In the genomic region with DNA sequence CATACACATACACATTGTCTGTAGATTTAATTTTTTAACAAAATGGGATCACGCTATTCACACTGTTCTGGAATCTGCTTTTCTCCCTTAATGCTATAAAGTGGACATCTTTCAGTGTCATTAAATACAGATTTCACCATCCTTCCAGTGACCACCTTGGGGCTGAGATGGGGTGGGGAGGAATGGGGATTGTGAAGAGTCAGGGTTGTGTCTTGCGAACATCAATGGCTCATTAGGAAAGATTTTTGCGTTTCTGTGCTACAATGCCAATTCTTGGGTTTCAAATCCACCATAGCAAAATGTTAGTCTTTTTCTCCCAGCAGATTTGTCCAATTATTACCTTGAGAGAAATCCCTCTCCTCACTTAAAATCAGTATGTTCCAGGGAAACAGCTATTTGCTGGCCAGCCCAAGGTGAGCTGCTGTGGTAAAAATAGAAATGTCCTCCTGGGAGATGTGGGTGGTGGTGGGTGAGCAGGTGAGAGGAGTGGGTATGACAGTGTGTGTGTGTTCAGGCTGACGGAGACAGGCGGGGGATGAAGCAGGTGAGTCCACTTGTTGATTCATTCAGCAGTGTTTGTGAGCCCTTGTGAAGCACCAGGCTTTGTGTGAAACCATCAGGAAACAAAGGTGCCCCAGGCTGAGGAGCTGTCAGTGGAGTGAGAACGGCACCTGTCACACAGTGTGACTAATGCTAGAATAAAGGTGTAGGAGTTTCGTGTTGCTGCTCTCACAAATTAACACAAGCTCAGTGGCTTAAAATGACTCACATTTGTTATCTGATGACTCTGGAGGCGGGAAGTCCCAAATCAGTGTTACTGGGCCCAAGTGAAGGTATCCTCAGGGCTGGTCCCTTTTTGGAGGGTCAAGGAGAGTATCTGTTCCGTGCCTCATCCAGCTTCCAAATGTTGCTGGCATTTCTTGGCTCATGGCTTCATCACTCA, we compare ENCODE assay signal across 8 cellular contexts. TPM values are rescaled to one million over a fixed set of nuclear protein-coding genes. Genes with fewer than 3 reads are reported as not detected.
DNase-seq lines count a peak whose midpoint lies in the region; ATAC-seq and TF ChIP-seq lines count a peak whose summit lies in the region.

No MANE protein-coding gene starts in this region.

- no peak for TF ChIP-seq CTCF in CD8-positive, alpha-beta T cell (IDR thresholded peaks at IDR 0.05)
- TF ChIP-seq CTCF in epithelial cell of esophagus (IDR thresholded peaks at IDR 0.05; ENCODE audit: insufficient read depth, low read depth, low read length, missing control alignments), result no peak
- no peak for TF ChIP-seq CTCF in sigmoid colon (IDR thresholded peaks at IDR 0.05)

- intact Hi-C loops in CD8-positive, alpha-beta T cell (cut with DNase I, micrococcal nuclease), result loop anchor here (2.0 to 10.0 kb wide), 7 partner anchors 114 to 659 kb away; a partner anchor contains a TSS
- intact Hi-C loops in sigmoid colon (cut with DNase I), result loop anchor here (2.0 to 5.0 kb wide), 4 partner anchors 109 to 649 kb away; a partner anchor contains a TSS

- CTCF ChIA-PET in CD8-positive, alpha-beta T cell (lab: Charles Lee), result interaction anchor here (0.8 to 1.2 kb wide), 2 partner anchors 9 to 100 kb away, joined by 3 to 4 read pairs; no protein-coding TSS in a partner anchor
- CTCF ChIA-PET in activated CD4-positive, alpha-beta memory T cell treated with anti-CD3 and anti-CD28 coated beads, Interleukin-2, amount 10 ng/mL, durations not matched to agents 7 days and 5 days (lab: Charles Lee), result interaction anchor here (0.9 to 1.0 kb wide), 2 partner anchors 105 to 129 kb away, joined by 4 to 6 read pairs; no protein-coding TSS in a partner anchor

- H3K36me3 Mint-ChIP-seq in CD8-positive, alpha-beta T cell, result peaks cover 13% of the 10 kb centered on the region
- peaks cover 16% of the 10 kb centered on the region for H3K36me3 Mint-ChIP-seq in activated CD4-positive, alpha-beta memory T cell treated with anti-CD3 and anti-CD28 coated beads, Interleukin-2, amount 10 ng/mL, durations not matched to agents 7 days and 5 days (ENCODE audit: low read depth)

- 42 to 64% methylated on average over 9 of the region's 9 CpGs for WGBS in sigmoid colon, 2 donors

- H3K4me3 ChIP-seq in CD8-positive, alpha-beta T cell (ENCODE audit: low read depth, low read length), result no peak overlapping the region
- H3K4me3 ChIP-seq in epithelial cell of esophagus (ENCODE audit: low read length), result no peak overlapping the region
- peak overlapping the region; percentile 58 to 80 (median 70) for H3K4me3 ChIP-seq in sigmoid colon

- no peaks in the 10 kb centered on the region for H3K9me3 ChIP-seq in CD8-positive, alpha-beta T cell (ENCODE audit: low read length)
- H3K9me3 ChIP-seq in sigmoid colon, result no peaks in the 10 kb centered on the region

- no peak for TF ChIP-seq EP300 in sigmoid colon (IDR thresholded peaks at IDR 0.05)

- H3K27me3 Mint-ChIP-seq in CD8-positive, alpha-beta T cell (ENCODE audit: low read depth), result no peaks in the 10 kb centered on the region
- H3K27me3 Mint-ChIP-seq in activated CD4-positive, alpha-beta memory T cell treated with anti-CD3 and anti-CD28 coated beads, Interleukin-2, amount 10 ng/mL, durations not matched to agents 7 days and 5 days, result peaks cover 19% of the 10 kb centered on the region

- no peaks in the 10 kb centered on the region for H3K27me3 ChIP-seq in CD8-positive, alpha-beta T cell (ENCODE audit: insufficient read depth, low read length)
- H3K27me3 ChIP-seq in sigmoid colon, result no peaks in the 10 kb centered on the region

- H3K27ac ChIP-seq in CD8-positive, alpha-beta T cell (ENCODE audit: low read depth, low read length), result no peak overlapping the region
- H3K27ac ChIP-seq in sigmoid colon, result peak overlapping the region; percentile 92 to 99 (median 96)

- peaks cover 37% of the 10 kb centered on the region for H3K4me1 ChIP-seq in CD8-positive, alpha-beta T cell (ENCODE audit: insufficient read depth, low read length)
- peaks cover 0 to 37% (median 32%) of the 10 kb centered on the region in 4 donors for H3K4me1 ChIP-seq in sigmoid colon

- peak; percentile 46 for ATAC-seq in CD8-positive, alpha-beta T cell
- ATAC-seq in GM18498 (IDR thresholded peaks at IDR 0.05; ENCODE audit: unreplicated experiment) (no peak), GM19397 (IDR thresholded peaks at IDR 0.05; ENCODE audit: unreplicated experiment) (no peak), HG03432 (IDR thresholded peaks at IDR 0.05; ENCODE audit: unreplicated experiment) (no peak)

- no peaks in the 10 kb centered on the region for H3K9me3 Mint-ChIP-seq in CD8-positive, alpha-beta T cell
- no peaks in the 10 kb centered on the region for H3K9me3 Mint-ChIP-seq in activated CD4-positive, alpha-beta memory T cell treated with anti-CD3 and anti-CD28 coated beads, Interleukin-2, amount 10 ng/mL, durations not matched to agents 7 days and 5 days

- H3K4me1 Mint-ChIP-seq in CD8-positive, alpha-beta T cell (ENCODE audit: low read depth), result peaks cover 37% of the 10 kb centered on the region
- peaks cover 45% of the 10 kb centered on the region for H3K4me1 Mint-ChIP-seq in activated CD4-positive, alpha-beta memory T cell treated with anti-CD3 and anti-CD28 coated beads, Interleukin-2, amount 10 ng/mL, durations not matched to agents 7 days and 5 days

- POLR2A ChIA-PET in CD8-positive, alpha-beta T cell (lab: Charles Lee), result no interaction called here
- POLR2A ChIA-PET in activated CD4-positive, alpha-beta memory T cell treated with anti-CD3 and anti-CD28 coated beads, Interleukin-2, amount 10 ng/mL, durations not matched to agents 7 days and 5 days (lab: Charles Lee), result interaction anchor here (0.5 to 5.6 kb wide), 6 partner anchors 80 to 445 kb away, joined by 3 to 51 read pairs (median 4); a partner anchor contains a TSS

- H3K36me3 ChIP-seq in CD8-positive, alpha-beta T cell (ENCODE audit: insufficient read depth, low read length), result peaks cover 2% of the 10 kb centered on the region
- peaks cover 0 to 9% (median 7%) of the 10 kb centered on the region in 4 donors for H3K36me3 ChIP-seq in sigmoid colon

- peak overlapping the region; percentile 81 for H3K27ac Mint-ChIP-seq in CD8-positive, alpha-beta T cell
- H3K27ac Mint-ChIP-seq in activated CD4-positive, alpha-beta memory T cell treated with anti-CD3 and anti-CD28 coated beads, Interleukin-2, amount 10 ng/mL, durations not matched to agents 7 days and 5 days, result peak overlapping the region; percentile 65

- H3K4me3 Mint-ChIP-seq in CD8-positive, alpha-beta T cell, result peak overlapping the region; percentile 89
- peak overlapping the region; percentile 86 for H3K4me3 Mint-ChIP-seq in activated CD4-positive, alpha-beta memory T cell treated with anti-CD3 and anti-CD28 coated beads, Interleukin-2, amount 10 ng/mL, durations not matched to agents 7 days and 5 days

- peak in 6 of 7 experiments; percentile 41 to 72 (median 54) for DNase-seq in CD8-positive, alpha-beta T cell
- peak; percentile 61 for DNase-seq in NCI-H1105 treated with DMSO at 0.1 percent for 48 hours (lab: John Stamatoyannopoulos, UW)
- DNase-seq in activated CD4-positive, alpha-beta memory T cell treated with anti-CD3 and anti-CD28 coated beads, Interleukin-2, amount 10 ng/mL, durations not matched to agents 7 days and 5 days, result peak; percentile 59
- DNase-seq in epithelial cell of esophagus (ENCODE audit: low read depth), result peak; percentile 99
- DNase-seq in sigmoid colon, result peak; percentile 53

- no peak for TF ChIP-seq POLR2A in sigmoid colon (IDR thresholded peaks at IDR 0.05)

RNA-seq across cellular contexts. Expression of a gene that starts 1.7 kb away (rescaled TPM):
- total RNA-seq in CD8-positive, alpha-beta T cell, result 10 to 100 TPM; 36.0 to 39.5 TPM
- 10 to 100 TPM; 76.5 TPM for total RNA-seq in activated CD4-positive, alpha-beta memory T cell treated with anti-CD3 and anti-CD28 coated beads, Interleukin-2, amount 10 ng/mL, durations not matched to agents 7 days and 5 days
- total RNA-seq in sigmoid colon, result 10 to 100 TPM; 47.2 to 90.6 (median 59.3) TPM
- polyA plus RNA-seq in sigmoid colon, result 10 to 100 TPM in 1 of 3 donors, 1 to 10 TPM in 2; 4.2 to 23.8 (median 5.1) TPM

RNA-seq across cellular contexts. Expression of a gene that starts 29.9 kb away (rescaled TPM):
- 1 to 10 TPM; 3.1 to 3.7 TPM for total RNA-seq in CD8-positive, alpha-beta T cell
- 1 to 10 TPM in 1 of 2 experiments, under 1 TPM in 1; 0.91 to 1.3 TPM for total RNA-seq in activated CD4-positive, alpha-beta memory T cell treated with anti-CD3 and anti-CD28 coated beads, Interleukin-2, amount 10 ng/mL, durations not matched to agents 7 days and 5 days
- 10 to 100 TPM in 1 of 4 donors, 1 to 10 TPM in 3; 3.9 to 14.4 (median 5.3) TPM for total RNA-seq in sigmoid colon
- polyA plus RNA-seq in sigmoid colon, result 1 to 10 TPM in 1 of 3 donors, under 1 TPM in 1, not detected in 1; under 0.01 to 2.9 TPM

Comparison
In these comparisons a context has a peak if more than half of its experiments do, and no peak if none do; other contexts are left out.
1. H3K4me3 ChIP-seq: peak in sigmoid colon (4 of 4); none in CD8-positive, alpha-beta T cell (single experiment) and epithelial cell of esophagus (single experiment).
2. Peak in every context shown above with its lines, with median percentiles within 50 percentile points of each other: DNase-seq.